In genomic region chr3:177692304-177692703, GRCh38 we compare ENCODE assay signal across 21 cellular contexts.
DNase-seq lines count a peak whose midpoint lies in the region; ATAC-seq, FAIRE-seq and TF ChIP-seq lines count a peak whose summit lies in the region.
"Had no signal": no experiment of that assay in that cellular context is flagged by ENCODE, and none has a peak within 500 bp of the region (broad histone marks: within the 10 kb centered on the region; RNA-seq: fewer than 3 reads in every experiment).

No MANE protein-coding gene starts in this region.

- H3K4me2 ChIP-seq in BLaER1 (peak overlapping the region; percentile 79), Loucy (ENCODE audit: low read depth, low read length, poor library complexity, severe bottlenecking) (no peak overlapping the region), K562 (ENCODE audit: insufficient read depth, low read length) (no peak overlapping the region)
- H3K4me2 ChIP-seq: A549 had no signal

- H4K20me1 ChIP-seq in BLaER1, result no peaks in the 10 kb centered on the region
- no peaks in the 10 kb centered on the region for H4K20me1 ChIP-seq in Loucy (ENCODE audit: insufficient read depth, low read length, poor library complexity, severe bottlenecking)
- H4K20me1 ChIP-seq in K562 (replicated peaks; ENCODE audit: control insufficient read depth, insufficient read depth, low read length), result no peaks in the 10 kb centered on the region

- DNase-seq in NCI-H69 (lab: John Stamatoyannopoulos, UW), result peak; percentile 28
- DNase-seq in K562 (ENCODE audit: extremely low read depth in 1 of 4, low spot score in 3 of 4), result no peak
- DNase-seq in left lobe of liver (ENCODE audit: low spot score), result no peak
- DNase-seq: AML-193; Caco-2; Calu3; CD4-positive, alpha-beta T cell; CD8-positive, alpha-beta T cell; DMS79 treated with DMSO at 0.1 percent for 48 hours; GF-D8 had no signal

- TF ChIP-seq EP300 in K562 (IDR thresholded peaks at IDR 0.05; ENCODE audit: low read length), result no peak

- H2AFZ ChIP-seq in Loucy (ENCODE audit: low read length) (no peak overlapping the region), K562 (ENCODE audit: low read depth, low read length) (no peak overlapping the region)

- H3K4me3 ChIP-seq in BLaER1 (no peak overlapping the region), Loucy (ENCODE audit: low read length, poor library complexity, severe bottlenecking) (no peak overlapping the region), K562 (no peak overlapping the region)
- H3K4me3 ChIP-seq: A549 had no signal

- H3K9me1 ChIP-seq in K562 (ENCODE audit: control insufficient read depth, insufficient read depth, low read length), result no peaks in the 10 kb centered on the region

- intact Hi-C loops in K562 (cut with micrococcal nuclease), result no loop called here

- no peak for TF ChIP-seq POLR2A in K562 (conservative IDR thresholded peaks at IDR 0.05)

- H3K36me3 ChIP-seq in BLaER1 (peaks cover 4% of the 10 kb centered on the region; the same call in 1 of the 2 replicates), Loucy (ENCODE audit: insufficient read depth, low read length) (no peaks in the 10 kb centered on the region), K562 (ENCODE audit: control insufficient read depth, insufficient read depth, low read length) (no peaks in the 10 kb centered on the region)

- CTCF ChIA-PET in K562 (lab: Yijun Ruan, JAX; ENCODE audit: low intra/inter-chr PET ratio), result no interaction called here

- H3K9ac ChIP-seq in BLaER1 (no peak overlapping the region), Loucy (ENCODE audit: low read depth, low read length, poor library complexity, severe bottlenecking) (peak overlapping the region; percentile 70), K562 (ENCODE audit: insufficient read depth in 1 of 2, low read depth in 2 of 2, low read length in 2 of 2) (no peak overlapping the region)

- H3K9me3 ChIP-seq in BLaER1, result peaks cover 18% of the 10 kb centered on the region
- no peaks in the 10 kb centered on the region for H3K9me3 ChIP-seq in Loucy (ENCODE audit: insufficient read depth, low read depth, low read length)
- no peaks in the 10 kb centered on the region for H3K9me3 ChIP-seq in K562 (replicated peaks; ENCODE audit: control insufficient read depth, insufficient read depth, low read depth, low read length)
- H3K9me3 ChIP-seq: A549, Caco-2 had no signal

- peaks cover 28% of the 10 kb centered on the region for H3F3A ChIP-seq in Loucy (ENCODE audit: low read depth)

- H3K79me2 ChIP-seq in Loucy (ENCODE audit: insufficient read depth, low read length) (no peaks in the 10 kb centered on the region), K562 (ENCODE audit: control insufficient read depth, insufficient read depth, low read length) (no peaks in the 10 kb centered on the region)

- peaks cover 99% of the 10 kb centered on the region for H3K4me1 ChIP-seq in BLaER1
- peaks cover 79% of the 10 kb centered on the region for H3K4me1 ChIP-seq in Loucy (ENCODE audit: insufficient read depth, low read length, poor library complexity, severe bottlenecking)
- H3K4me1 ChIP-seq in K562 (replicated peaks in 1 of 2; ENCODE audit: control insufficient read depth in 2 of 2, insufficient read depth in 2 of 2, low read length in 2 of 2), result no peaks in the 10 kb centered on the region
- H3K4me1 ChIP-seq: A549, Caco-2 had no signal

- H3K9me2 ChIP-seq in Loucy (replicated peaks; ENCODE audit: low read depth, low read length), result no peaks in the 10 kb centered on the region

- ATAC-seq in K562, result no peak
- ATAC-seq in HG03520 (IDR thresholded peaks at IDR 0.05; ENCODE audit: unreplicated experiment), result no peak
- ATAC-seq in left lobe of liver, result no peak
- no peak for ATAC-seq in GM21619 (IDR thresholded peaks at IDR 0.05; ENCODE audit: unreplicated experiment)
- ATAC-seq: A549; CD8-positive, alpha-beta T cell had no signal

- 6% methylated on average over 1 of the region's 1 CpG for WGBS in K562 (ENCODE audit: insufficient coverage, low coverage, missing lambda C conversion rate)

- POLR2A ChIA-PET in K562 (lab: Yijun Ruan, JAX), result interaction anchor here (1.1 to 1.3 kb wide), 2 partner anchors 11 to 16 kb away, joined by 3 to 4 read pairs; no protein-coding TSS in a partner anchor

- in situ Hi-C loops in K562 (cut with MboI), result no loop called here

- no peaks in the 10 kb centered on the region for H3K27me3 ChIP-seq in BLaER1
- no peaks in the 10 kb centered on the region for H3K27me3 ChIP-seq in Loucy (ENCODE audit: insufficient read depth, low read length, poor library complexity, severe bottlenecking)
- H3K27me3 ChIP-seq in K562 (ENCODE audit: control insufficient read depth in 2 of 2, insufficient read depth in 2 of 2, low read length in 2 of 2), result no peaks in the 10 kb centered on the region

- TF ChIP-seq RAD21 in K562 (CRISPR knock-in tag; conservative IDR thresholded peaks at IDR 0.05 in 1 of 2, IDR thresholded peaks at IDR 0.05 in 1 of 2), result no peak

- peak overlapping the region; percentile 31; the same call in 1 of the 2 replicates for H3K27ac ChIP-seq in BLaER1
- H3K27ac ChIP-seq in K562 (ENCODE audit: extremely low read depth, low read depth, low read length), result no peak overlapping the region
- H3K27ac ChIP-seq: 22Rv1, A549, C4-2B had no signal

- BruUV-seq in K562 (replicated peaks; lab: Mats Ljungman, UMichigan), result no TSS peak

- no peak for TF ChIP-seq CTCF in Loucy (conservative IDR thresholded peaks at IDR 0.05; ENCODE audit: low read length)
- TF ChIP-seq CTCF in K562 (IDR thresholded peaks at IDR 0.05 in 2 of 3, conservative IDR thresholded peaks at IDR 0.05 in 1 of 3; ENCODE audit: insufficient read depth in 2 of 3, low read depth in 1 of 3, low read length in 3 of 3), result no peak

- no peak for FAIRE-seq in K562 (lab: Jason Lieb, UNC)
- FAIRE-seq: A549, D721Med, G401.6, GM12891, GM19239 had no signal

TF ChIP-seq in K562, 482 proteins besides CTCF, POLR2A, EP300 and RAD21 (continues in another document):
- TF ChIP-seq HMBOX1 (IDR thresholded peaks at IDR 0.05), result no peak
- TF ChIP-seq ZNF395 (CRISPR knock-in tag; IDR thresholded peaks at IDR 0.05), result no peak
